Comparison of ENCODE assay signal across 11 cellular contexts in genomic region chr7:11237742-11238141, GRCh38.
DNase-seq lines count a peak whose midpoint lies in the region; ATAC-seq and TF ChIP-seq lines count a peak whose summit lies in the region.
"Had no signal": no experiment of that assay in that cellular context is flagged by ENCODE, and none has a peak within 500 bp of the region (broad histone marks: within the 10 kb centered on the region; RNA-seq: fewer than 3 reads in every experiment).

No MANE protein-coding gene starts in this region.

- H3K27me3 ChIP-seq in breast epithelium, result no peaks in the 10 kb centered on the region
- H3K27me3 ChIP-seq: thyroid gland had no signal

- no peaks in the 10 kb centered on the region for H3K9me3 ChIP-seq in breast epithelium
- H3K9me3 ChIP-seq: thyroid gland had no signal

- CTCF ChIA-PET in WTC11 (lab: Charles Lee), result no interaction called here

- H3K27me3 Mint-ChIP-seq in WTC11 (ENCODE audit: low read depth) (no peaks in the 10 kb centered on the region), type B pancreatic cell (no peaks in the 10 kb centered on the region)

- intact Hi-C loops in breast epithelium (cut with DNase I; ENCODE audit: low total_unique reads), result no loop called here

- peak; percentile 54 for ATAC-seq in WTC11
- ATAC-seq in left lobe of liver, result peak; percentile 95

- H3K27ac ChIP-seq in breast epithelium, result no peak overlapping the region
- H3K27ac ChIP-seq: thyroid gland had no signal

- 0 out of 2 replicates have a peak overlapping the region, but pooled peaks have one; percentile 3 for H3K27ac Mint-ChIP-seq in WTC11
- H3K27ac Mint-ChIP-seq in type B pancreatic cell, result peak overlapping the region; percentile 21
- H3K27ac Mint-ChIP-seq: activated naive CD4-positive, alpha-beta T cell treated with anti-CD3 and anti-CD28 coated beads for 36 hours had no signal

- POLR2A ChIA-PET in WTC11 (lab: Charles Lee), result no interaction called here

- TF ChIP-seq POLR2A in breast epithelium (IDR thresholded peaks at IDR 0.05), result no peak

- no peaks in the 10 kb centered on the region for H3K36me3 Mint-ChIP-seq in WTC11
- no peaks in the 10 kb centered on the region for H3K36me3 Mint-ChIP-seq in type B pancreatic cell

- no peaks in the 10 kb centered on the region for H3K4me1 ChIP-seq in breast epithelium
- H3K4me1 ChIP-seq: thyroid gland had no signal

- TF ChIP-seq CTCF in breast epithelium (IDR thresholded peaks at IDR 0.05) (no peak), WTC11 (IDR thresholded peaks at IDR 0.05) (no peak), type B pancreatic cell (conservative IDR thresholded peaks at IDR 0.05) (no peak)

- no peaks in the 10 kb centered on the region for H3K9me3 Mint-ChIP-seq in WTC11
- no peaks in the 10 kb centered on the region for H3K9me3 Mint-ChIP-seq in type B pancreatic cell
- H3K9me3 Mint-ChIP-seq: activated naive CD4-positive, alpha-beta T cell treated with anti-CD3 and anti-CD28 coated beads for 36 hours had no signal

- H3K4me3 Mint-ChIP-seq in WTC11 (0 out of 2 replicates have a peak overlapping the region, but pooled peaks have one; percentile 21), type B pancreatic cell (peak overlapping the region; percentile 23)
- H3K4me3 Mint-ChIP-seq: activated naive CD4-positive, alpha-beta T cell treated with anti-CD3 and anti-CD28 coated beads for 36 hours had no signal

- DNase-seq in T47D (ENCODE audit: low read depth in 1 of 2, low spot score in 1 of 2) (peak; percentile 23 to 77), breast epithelium (ENCODE audit: low spot score in 2 of 2) (no peak), WTC11 (ENCODE audit: low spot score) (no peak), left lobe of liver (ENCODE audit: low spot score) (peak; percentile 52), type B pancreatic cell (ENCODE audit: extremely low spot score, unreplicated experiment) (no peak), AG08395 (ENCODE audit: low spot score) (no peak), SW 1271 (lab: John Stamatoyannopoulos, UW) (no peak), NOMO-1 (lab: John Stamatoyannopoulos, UW; ENCODE audit: unreplicated experiment in 2 of 2) (no peak)
- DNase-seq: activated naive CD4-positive, alpha-beta T cell treated with anti-CD3 and anti-CD28 coated beads for 36 hours; NCI-H1092; thyroid gland had no signal

- H3K4me3 ChIP-seq in breast epithelium, result peak overlapping the region in 1 of 3 donors; percentile 47
- H3K4me3 ChIP-seq: thyroid gland had no signal

- no peaks in the 10 kb centered on the region for H3K36me3 ChIP-seq in breast epithelium
- H3K36me3 ChIP-seq: thyroid gland had no signal

- in situ Hi-C loops in T47D (cut with HindIII; ENCODE audit: low pct_unique_long_range_greater_than_20kb, low sequenced_read_pairs), result no loop called here

- peaks cover 54% of the 10 kb centered on the region for H3K4me1 Mint-ChIP-seq in WTC11
- peaks cover 8% of the 10 kb centered on the region for H3K4me1 Mint-ChIP-seq in type B pancreatic cell (ENCODE audit: unreplicated experiment)

TF ChIP-seq in WTC11, 78 proteins besides CTCF, POLR2A, EP300 and RAD21:
- TF ChIP-seq GABPB1 (CRISPR knock-in tag; IDR thresholded peaks at IDR 0.05) (no peak), NFE2L1 (CRISPR knock-in tag; IDR thresholded peaks at IDR 0.05) (no peak), IRF2 (CRISPR knock-in tag; IDR thresholded peaks at IDR 0.05; ENCODE audit: borderline replicate concordance, low read depth) (no peak), ATF2 (CRISPR knock-in tag; IDR thresholded peaks at IDR 0.05; ENCODE audit: borderline replicate concordance, low read depth) (no peak), SP1 (CRISPR knock-in tag; conservative IDR thresholded peaks at IDR 0.05) (no peak), ESRRA (CRISPR knock-in tag; IDR thresholded peaks at IDR 0.05; ENCODE audit: borderline replicate concordance) (no peak), NFYB (CRISPR knock-in tag; conservative IDR thresholded peaks at IDR 0.05; ENCODE audit: low read depth) (no peak), AR (CRISPR knock-in tag; IDR thresholded peaks at IDR 0.05) (no peak)
- TF ChIP-seq, protein P1, sequence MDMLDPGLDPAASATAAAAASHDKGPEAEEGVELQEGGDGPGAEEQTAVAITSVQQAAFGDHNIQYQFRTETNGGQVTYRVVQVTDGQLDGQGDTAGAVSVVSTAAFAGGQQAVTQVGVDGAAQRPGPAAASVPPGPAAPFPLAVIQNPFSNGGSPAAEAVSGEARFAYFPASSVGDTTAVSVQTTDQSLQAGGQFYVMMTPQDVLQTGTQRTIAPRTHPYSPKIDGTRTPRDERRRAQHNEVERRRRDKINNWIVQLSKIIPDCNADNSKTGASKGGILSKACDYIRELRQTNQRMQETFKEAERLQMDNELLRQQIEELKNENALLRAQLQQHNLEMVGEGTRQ (CRISPR knock-in tag; IDR thresholded peaks at IDR 0.05), result no peak
TF ChIP-seq in WTC11: peak in this region for 0.

Comparison
In these comparisons a context has a peak if more than half of its experiments do, and no peak if none do; other contexts are left out.
1. DNase-seq: peak in T47D (2 of 2) and left lobe of liver (single experiment); none in breast epithelium (0 of 2), WTC11 (single experiment), type B pancreatic cell (single experiment), AG08395 (single experiment), SW 1271 (0 of 2) and NOMO-1 (0 of 2).